ENCODE assay signal across 7 cellular contexts in the genomic region with DNA sequence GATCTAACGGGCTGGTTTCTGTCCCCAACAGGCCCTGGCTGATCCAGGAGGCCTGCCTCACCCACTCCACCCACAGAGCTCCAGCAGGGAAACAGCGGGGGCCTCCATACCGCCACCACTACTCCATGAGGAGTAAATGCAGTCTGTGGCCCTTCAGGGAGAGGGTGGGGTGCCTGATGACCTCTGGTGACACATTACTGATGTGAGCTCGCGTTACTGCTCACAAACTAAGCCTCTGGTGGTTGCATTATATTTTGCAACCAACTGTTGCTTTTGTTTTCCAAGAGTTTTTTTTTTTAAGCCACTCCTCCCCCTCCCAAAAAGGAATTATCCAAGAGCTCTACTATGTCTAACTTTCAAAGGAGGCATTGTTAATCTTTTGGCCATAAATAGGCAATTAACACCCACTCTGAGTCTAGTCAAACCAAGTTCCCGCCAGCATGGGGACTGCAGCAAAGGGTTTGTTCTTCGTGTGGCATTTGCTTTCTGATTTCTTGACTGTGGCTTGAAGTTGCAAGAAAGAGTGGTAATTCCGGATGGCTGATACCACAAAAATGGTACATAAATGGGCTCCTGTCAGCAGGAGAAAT.
DNase-seq lines count a peak whose midpoint lies in the region; TF ChIP-seq lines count a peak whose summit lies in the region.

No MANE protein-coding gene starts in this region.

- in situ Hi-C loops in SK-MEL-5 (cut with HindIII; ENCODE audit: low pct_unique_long_range_greater_than_20kb, low sequenced_read_pairs): no loop called here

- peaks cover 8% of the 10 kb centered on the region for H3K36me3 ChIP-seq in neutrophil

- H3K9me3 ChIP-seq in neutrophil: no peaks in the 10 kb centered on the region

- DNase-seq in HK-2 (ENCODE audit: unreplicated experiment) (peak; percentile 22), SK-MEL-5 (ENCODE audit: low read depth, low spot score) (peak; percentile 56), fibroblast of mammary gland (ENCODE audit: low read depth) (peak; percentile 69), SHP77 (lab: John Stamatoyannopoulos, UW) (no peak), ecto neural progenitor cell (ENCODE audit: low spot score) (no peak), NCI-H2029 (lab: John Stamatoyannopoulos, UW) (no peak)

- H3K4me3 ChIP-seq in fibroblast of mammary gland (ENCODE audit: control insufficient read depth, low read depth, low read length): no peak overlapping the region
- peak overlapping the region in 1 of 2 experiments; percentile 52 for H3K4me3 ChIP-seq in neutrophil (ENCODE audit: low read depth in 1 of 2, low read length in 1 of 2)

- H3K27ac ChIP-seq in neutrophil: peak overlapping the region; percentile 92

- TF ChIP-seq CTCF in fibroblast of mammary gland (conservative IDR thresholded peaks at IDR 0.05; ENCODE audit: control insufficient read depth, insufficient read depth, low read depth, low read length) (peak; percentile 19), neutrophil (IDR thresholded peaks at IDR 0.05) (no peak)

- peaks cover 66 to 69% of the 10 kb centered on the region in 2 experiments for H3K4me1 ChIP-seq in neutrophil (ENCODE audit: control insufficient read depth in 1 of 2, insufficient read depth in 1 of 2, low read depth in 1 of 2, low read length in 1 of 2)

- no peaks in the 10 kb centered on the region for H3K27me3 ChIP-seq in neutrophil

Comparison
In these comparisons a context has a peak if more than half of its experiments do, and no peak if none do; other contexts are left out.
1. DNase-seq: peak in HK-2 (single experiment), SK-MEL-5 (single experiment) and fibroblast of mammary gland (single experiment); none in SHP77 (0 of 2), ecto neural progenitor cell (single experiment) and NCI-H2029 (single experiment).